In the genomic region with DNA sequence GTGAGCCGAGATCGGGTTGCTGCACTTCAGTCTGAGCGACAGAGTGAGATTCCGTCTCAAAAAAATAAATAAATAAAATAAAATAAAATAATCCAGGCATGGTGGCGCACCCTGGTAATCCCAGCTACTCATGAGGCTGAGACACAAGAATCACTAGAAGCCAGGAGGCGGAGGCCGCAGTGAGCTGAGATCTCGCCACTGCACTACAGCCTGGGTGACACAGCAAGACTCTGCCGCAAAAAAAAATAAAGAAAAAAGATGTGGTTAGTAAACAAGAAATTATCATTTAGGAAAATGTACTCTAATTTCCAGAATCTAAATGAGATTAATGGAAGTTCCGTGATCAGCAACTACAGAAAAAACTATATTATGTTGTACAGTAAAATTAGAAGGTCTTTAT, we compare ENCODE assay signal across 1 cellular context.
TF ChIP-seq lines count a peak whose summit lies in the region.

No MANE protein-coding gene starts in this region.

TF ChIP-seq in HepG2, 621 proteins besides CTCF, POLR2A, EP300 and RAD21:
- TF ChIP-seq ZFP62 (CRISPR knock-in tag; IDR thresholded peaks at IDR 0.05), result no peak
- TF ChIP-seq ZNF879 (CRISPR knock-in tag; IDR thresholded peaks at IDR 0.05), result no peak
